ENCODE assay signal across 1 cellular context in genomic region chr13:98976338-98976737, GRCh38.
TF ChIP-seq lines count a peak whose summit lies in the region.

No MANE protein-coding gene starts in this region.

TF ChIP-seq in K562, 482 proteins besides CTCF, POLR2A, EP300 and RAD21:
- TF ChIP-seq ZNF318 (IDR thresholded peaks at IDR 0.05; ENCODE audit: borderline replicate concordance in 1 of 2, low read depth in 1 of 2) (no peak), KLF16 (IDR thresholded peaks at IDR 0.05) (no peak), NRF1 (conservative IDR thresholded peaks at IDR 0.05 in 1 of 2, IDR thresholded peaks at IDR 0.05 in 1 of 2) (peak in 1 of 2 experiments; percentile 39; a peak in 2 of 4 replicates), FOSL1 (tag; conservative IDR thresholded peaks at IDR 0.05) (no peak), ZNF668 (CRISPR knock-in tag; IDR thresholded peaks at IDR 0.05) (no peak), PHB (CRISPR knock-in tag; IDR thresholded peaks at IDR 0.05) (no peak), ZNF41 (CRISPR knock-in tag; conservative IDR thresholded peaks at IDR 0.05) (no peak), GATA2 (CRISPR knock-in tag; IDR thresholded peaks at IDR 0.05) (no peak)
